Comparison of ENCODE assay signal across 5 cellular contexts in the genomic region with DNA sequence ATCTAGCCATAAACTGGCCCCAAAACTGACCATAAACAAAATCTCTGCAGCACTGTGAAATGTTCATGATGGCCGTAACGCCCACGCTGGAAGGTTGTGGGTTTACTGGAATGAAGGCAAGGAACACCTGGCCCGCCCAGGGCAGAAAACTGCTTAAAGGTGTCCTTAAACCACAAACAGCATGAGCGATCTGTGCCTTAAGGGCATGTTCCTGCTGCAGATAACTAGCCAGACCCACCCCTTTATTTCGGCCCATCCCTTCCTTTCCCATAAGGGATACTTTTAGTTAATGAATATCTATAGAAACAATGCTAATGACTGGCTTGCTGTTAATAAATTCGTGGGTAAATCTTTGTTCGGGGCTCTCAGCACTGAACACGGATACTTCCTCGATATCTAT. TPM values are rescaled to one million over a fixed set of nuclear protein-coding genes. Genes with fewer than 3 reads are reported as not detected.
DNase-seq lines count a peak whose midpoint lies in the region; ATAC-seq, FAIRE-seq and TF ChIP-seq lines count a peak whose summit lies in the region.
"Not testable (repeated sequence)": the region's sequence is repeated elsewhere in the genome, so short reads cannot be mapped to it uniquely, and the experiment has no call there.

No MANE protein-coding gene starts in this region.

- peaks cover 79% of the 10 kb centered on the region for H3K4me1 Mint-ChIP-seq in progenitor cell of endocrine pancreas (ENCODE audit: low read depth)

- not testable (repeated sequence) for H3K9me3 Mint-ChIP-seq in progenitor cell of endocrine pancreas (ENCODE audit: low read depth)

- peaks cover 12% of the 10 kb centered on the region for H3K36me3 Mint-ChIP-seq in progenitor cell of endocrine pancreas (ENCODE audit: insufficient read depth)

- H3K27ac Mint-ChIP-seq in progenitor cell of endocrine pancreas, result peak overlapping the region; percentile 44

- H3K4me3 ChIP-seq in mammary epithelial cell (replicated peaks in 1 of 3; ENCODE audit: insufficient read depth in 1 of 3, low read depth in 2 of 3, low read length in 3 of 3); epithelial cell of esophagus (ENCODE audit: low read length); HepG2 (replicated peaks in 1 of 3; ENCODE audit: insufficient read depth in 1 of 3, low read depth in 2 of 3, low read length in 3 of 3): not testable (repeated sequence)
- peak overlapping the region in 1 of 2 donors; percentile 32 for H3K4me3 ChIP-seq in small intestine (ENCODE audit: low read depth in 1 of 2, low read length in 2 of 2)

- POLR2A ChIA-PET in HepG2 (lab: Yijun Ruan, JAX), result interaction anchor here (1.3 kb wide), 1 partner anchor 18 kb away, joined by 3 read pairs; the partner anchor contains the start of gene UTP14C

- not testable (repeated sequence) for H3K9me3 ChIP-seq in mammary epithelial cell (replicated peaks; ENCODE audit: insufficient read depth, low read length); HepG2 (ENCODE audit: low read length); small intestine (ENCODE audit: control insufficient read depth, low read depth)

- peak; percentile 65 for DNase-seq in mammary epithelial cell
- DNase-seq in epithelial cell of esophagus (ENCODE audit: low read depth), result peak; percentile 18
- DNase-seq in HepG2 (ENCODE audit: low spot score); progenitor cell of endocrine pancreas (ENCODE audit: low spot score, unreplicated experiment): not testable (repeated sequence)
- peak; percentile 56 for DNase-seq in small intestine

- CTCF ChIA-PET in mammary epithelial cell (lab: Charles Lee; ENCODE audit: low non-redundant PET); HepG2 (lab: Yijun Ruan, JAX; ENCODE audit: low intra/inter-chr PET ratio, low total read pairs): not testable (repeated sequence)

- intact Hi-C loops in mammary epithelial cell (cut with micrococcal nuclease); HepG2 (cut with micrococcal nuclease; ENCODE audit: unreplicated experiment): not testable (repeated sequence)

- 28% methylated on average over 9 of the region's 10 CpGs for WGBS in mammary epithelial cell (ENCODE audit: low coverage, missing lambda C conversion rate)
- 96% methylated on average over 10 of the region's 10 CpGs for WGBS in HepG2 (ENCODE audit: low lambda C conversion rate)
- 54 to 75% (median 62%) methylated on average over 10 of the region's 10 CpGs for WGBS in small intestine, 3 donors

- not testable (repeated sequence) for ATAC-seq in HepG2

- H3K9ac ChIP-seq in mammary epithelial cell (ENCODE audit: insufficient read depth, low read length); HepG2 (ENCODE audit: insufficient read depth, low read depth, low read length): not testable (repeated sequence)

- dilution Hi-C loops in mammary epithelial cell (cut with HindIII; ENCODE audit: low sequenced_read_pairs), result not testable (repeated sequence)

- H3K36me3 ChIP-seq in mammary epithelial cell (ENCODE audit: insufficient read depth, low read length); HepG2 (replicated peaks in 1 of 2; ENCODE audit: control insufficient read depth in 1 of 2, insufficient read depth in 2 of 2, low read length in 2 of 2); small intestine (ENCODE audit: control insufficient read depth in 2 of 2, insufficient read depth in 2 of 2, low read length in 2 of 2): not testable (repeated sequence)

- not testable (repeated sequence) for H3K27me3 ChIP-seq in mammary epithelial cell (ENCODE audit: insufficient read depth, low read length); HepG2 (ENCODE audit: control insufficient read depth in 1 of 2, insufficient read depth in 2 of 2, low read length in 2 of 2); small intestine (ENCODE audit: control insufficient read depth in 2 of 2, insufficient read depth in 2 of 2, low read length in 2 of 2)

- not testable (repeated sequence) for TF ChIP-seq CTCF in mammary epithelial cell (conservative IDR thresholded peaks at IDR 0.05 in 1 of 2, IDR thresholded peaks at IDR 0.05 in 1 of 2; ENCODE audit: extremely low read depth in 1 of 2, insufficient read depth in 1 of 2, low read depth in 1 of 2, low read length in 2 of 2); epithelial cell of esophagus (IDR thresholded peaks at IDR 0.05; ENCODE audit: insufficient read depth, low read depth, low read length, missing control alignments); HepG2 (CRISPR knock-in tag; IDR thresholded peaks at IDR 0.05); progenitor cell of endocrine pancreas (IDR thresholded peaks at IDR 0.05; ENCODE audit: unreplicated experiment)

- not testable (repeated sequence) for H3K4me2 ChIP-seq in mammary epithelial cell (ENCODE audit: insufficient read depth, low read depth, low read length)
- peak overlapping the region; percentile 13; the same call in 1 of the 2 replicates for H3K4me2 ChIP-seq in HepG2 (ENCODE audit: low read depth, low read length)

- not testable (repeated sequence) for H3K27ac ChIP-seq in mammary epithelial cell (ENCODE audit: insufficient read depth, low read depth, low read length); HepG2 (ENCODE audit: extremely low read length, insufficient read depth, low read length)
- peak overlapping the region; percentile 52 to 65 for H3K27ac ChIP-seq in small intestine (ENCODE audit: low read depth in 1 of 2, low read length in 1 of 2)

- TF ChIP-seq EP300 in HepG2 (IDR thresholded peaks at IDR 0.05; ENCODE audit: low read depth in 2 of 2, low read length in 2 of 2); HepG2 (CRISPR knock-in tag; IDR thresholded peaks at IDR 0.05; ENCODE audit: borderline replicate concordance): not testable (repeated sequence)

- H3K27me3 Mint-ChIP-seq in progenitor cell of endocrine pancreas, result not testable (repeated sequence)

- H3K4me3 Mint-ChIP-seq in progenitor cell of endocrine pancreas (ENCODE audit: low read depth), result not testable (repeated sequence)

- H3K79me2 ChIP-seq in mammary epithelial cell (ENCODE audit: insufficient read depth, low read length), result not testable (repeated sequence)
- peaks cover 96% of the 10 kb centered on the region for H3K79me2 ChIP-seq in HepG2 (ENCODE audit: insufficient read depth, low read length)

- not testable (repeated sequence) for FAIRE-seq in HepG2 (lab: Jason Lieb, UNC); small intestine (lab: Jason Lieb, UNC)

- BruUV-seq in mammary epithelial cell (replicated peaks; lab: Mats Ljungman, UMichigan); HepG2 (replicated peaks; lab: Mats Ljungman, UMichigan): not testable (repeated sequence)

- not testable (repeated sequence) for TF ChIP-seq RAD21 in HepG2 (CRISPR knock-in tag; IDR thresholded peaks at IDR 0.05)

- in situ Hi-C loops in mammary epithelial cell (cut with MboI; ENCODE audit: low sequenced_read_pairs in 2 of 2) (loop anchor here in 1 of 2 donors (10.0 to 25.0 kb wide), 2 partner anchors 119 to 456 kb away; partner anchors contain the start of genes CKAP2, NEK5 and VPS36), HepG2 (cut with HindIII; ENCODE audit: extremely low pct_ligation_motif_present, low pct_unique_long_range_greater_than_20kb) (loop anchor here (25.0 kb wide), 1 partner anchor 456 kb away; the partner anchor contains the start of genes CKAP2 and VPS36)

- not testable (repeated sequence) for H2AFZ ChIP-seq in mammary epithelial cell (ENCODE audit: low read depth, low read length); HepG2 (ENCODE audit: low read length)

- not testable (repeated sequence) for TF ChIP-seq POLR2A in HepG2 (IDR thresholded peaks at IDR 0.05; ENCODE audit: insufficient read depth in 1 of 2, low read depth in 2 of 2, low read length in 2 of 2)

- not testable (repeated sequence) for H4K20me1 ChIP-seq in mammary epithelial cell (ENCODE audit: insufficient read depth, low read length)
- peaks cover 37% of the 10 kb centered on the region for H4K20me1 ChIP-seq in HepG2 (ENCODE audit: insufficient read depth, low read length)

- H3K4me1 ChIP-seq in mammary epithelial cell (ENCODE audit: insufficient read depth, low read length) (peaks cover 21% of the 10 kb centered on the region), HepG2 (ENCODE audit: insufficient read depth, low read length) (peaks cover 91% of the 10 kb centered on the region)
- H3K4me1 ChIP-seq in small intestine (ENCODE audit: control insufficient read depth in 2 of 2, insufficient read depth in 1 of 2, low read depth in 1 of 2, low read length in 1 of 2), result not testable (repeated sequence)

RNA-seq across cellular contexts. Expression of gene ATP7B, which starts 5.4 kb away (rescaled TPM):
- total RNA-seq in mammary epithelial cell (10 to 100 TPM; 11.5 to 12.5 TPM), HepG2 (2016; rRNA removed; fragmentation: Illumina TruSeq; extraction: Trizol) (39.6 and 57.4 TPM in 2 replicates), progenitor cell of endocrine pancreas (59.4 and 63.2 TPM in 2 replicates)
- polyA plus RNA-seq in mammary epithelial cell (5.8 TPM), HepG2 (2011; rRNA removed) (31.8 and 42.1 TPM in 2 replicates), small intestine (10 to 100 TPM in 2 of 3 donors, 1 to 10 TPM in 1; 8.1 to 16.1 (median 10.8) TPM)
- polyA minus RNA-seq in mammary epithelial cell, result 16.6 TPM
- 10.1 and 11.9 TPM in 2 replicates for total RNA-seq in HepG2 (2016; cell fraction: cytosol; rRNA removed; fragmentation: Illumina TruSeq; extraction: Trizol; ENCODE audit: low read depth)
- total RNA-seq in HepG2 (2016; cell fraction: insoluble cytoplasmic fraction; rRNA removed; fragmentation: Illumina TruSeq; extraction: Trizol), result 33.4 and 54.9 TPM in 2 replicates
- 16.7 and 17.9 TPM in 2 replicates for total RNA-seq in HepG2 (2016; cell fraction: membrane; rRNA removed; fragmentation: Illumina TruSeq; extraction: Trizol)
- 94.0 and 111 TPM in 2 replicates for total RNA-seq in HepG2 (2016; cell fraction: nucleus; rRNA removed; fragmentation: Illumina TruSeq; extraction: Trizol)
- 20.2 and 23.3 TPM in 2 replicates for polyA plus RNA-seq in HepG2 (2011; cell fraction: cytosol; rRNA removed)
- polyA plus RNA-seq in HepG2 (2011; cell fraction: nucleus; rRNA removed), result 94.2 and 94.4 TPM in 2 replicates
- polyA plus RNA-seq in HepG2 (2012), result 25.2 and 29.1 TPM in 2 replicates
- 2.3 and 2.5 TPM in 2 replicates for polyA plus RNA-seq in HepG2 (2016; cell fraction: cytosol; fragmentation: Illumina TruSeq; extraction: Trizol; ENCODE audit: low read depth)
- polyA plus RNA-seq in HepG2 (2016; cell fraction: insoluble cytoplasmic fraction; fragmentation: Illumina TruSeq; extraction: Trizol; ENCODE audit: low read depth), result 19.5 and 23.2 TPM in 2 replicates
- 4.8 and 6.1 TPM in 2 replicates for polyA plus RNA-seq in HepG2 (2016; cell fraction: membrane; fragmentation: Illumina TruSeq; extraction: Trizol; ENCODE audit: low read depth)
- 81.9 and 85.2 TPM in 2 replicates for polyA plus RNA-seq in HepG2 (2016; cell fraction: nucleus; fragmentation: Illumina TruSeq; extraction: Trizol; ENCODE audit: insufficient read depth, low read depth)
- 4.3 and 98.2 TPM in 2 replicates for polyA minus RNA-seq in HepG2 (2011; rRNA and poly(A)+ RNA removed; ENCODE audit: low replicate concordance)
- polyA minus RNA-seq in HepG2 (2011; cell fraction: cytosol; rRNA and poly(A)+ RNA removed), result 26.0 and 31.1 TPM in 2 replicates
- 161 and 194 TPM in 2 replicates for polyA minus RNA-seq in HepG2 (2011; cell fraction: nucleus; rRNA and poly(A)+ RNA removed)

RNA-seq across cellular contexts. Expression of gene ALG11, which starts 6.4 kb away (rescaled TPM):
- total RNA-seq in mammary epithelial cell, result 10 to 100 TPM; 19.5 to 29.4 TPM
- 6.1 TPM for polyA plus RNA-seq in mammary epithelial cell
- polyA minus RNA-seq in mammary epithelial cell, result 23.9 TPM
- total RNA-seq in HepG2 (2016; rRNA removed; fragmentation: Illumina TruSeq; extraction: Trizol), result 25.4 and 27.9 TPM in 2 replicates
- 3.5 and 4.5 TPM in 2 replicates for total RNA-seq in HepG2 (2016; cell fraction: cytosol; rRNA removed; fragmentation: Illumina TruSeq; extraction: Trizol; ENCODE audit: low read depth)
- 21.3 and 28.9 TPM in 2 replicates for total RNA-seq in HepG2 (2016; cell fraction: insoluble cytoplasmic fraction; rRNA removed; fragmentation: Illumina TruSeq; extraction: Trizol)
- total RNA-seq in HepG2 (2016; cell fraction: membrane; rRNA removed; fragmentation: Illumina TruSeq; extraction: Trizol), result 7.5 and 8.2 TPM in 2 replicates
- 38.9 and 48.6 TPM in 2 replicates for total RNA-seq in HepG2 (2016; cell fraction: nucleus; rRNA removed; fragmentation: Illumina TruSeq; extraction: Trizol)
- 12.0 and 14.7 TPM in 2 replicates for polyA plus RNA-seq in HepG2 (2011; rRNA removed)
- 5.7 and 9.7 TPM in 2 replicates for polyA plus RNA-seq in HepG2 (2011; cell fraction: cytosol; rRNA removed)
- 10.5 and 11.6 TPM in 2 replicates for polyA plus RNA-seq in HepG2 (2011; cell fraction: nucleus; rRNA removed)
- polyA plus RNA-seq in HepG2 (2012), result 24.5 and 36.1 TPM in 2 replicates
- polyA plus RNA-seq in HepG2 (2016; cell fraction: cytosol; fragmentation: Illumina TruSeq; extraction: Trizol; ENCODE audit: low read depth), result 3.2 and 4.3 TPM in 2 replicates
- polyA plus RNA-seq in HepG2 (2016; cell fraction: insoluble cytoplasmic fraction; fragmentation: Illumina TruSeq; extraction: Trizol; ENCODE audit: low read depth), result 13.7 and 16.7 TPM in 2 replicates
- polyA plus RNA-seq in HepG2 (2016; cell fraction: membrane; fragmentation: Illumina TruSeq; extraction: Trizol; ENCODE audit: low read depth), result 4.4 and 4.9 TPM in 2 replicates
- 43.5 and 45.8 TPM in 2 replicates for polyA plus RNA-seq in HepG2 (2016; cell fraction: nucleus; fragmentation: Illumina TruSeq; extraction: Trizol; ENCODE audit: insufficient read depth, low read depth)
- 5.8 and 14.8 TPM in 2 replicates for polyA minus RNA-seq in HepG2 (2011; rRNA and poly(A)+ RNA removed; ENCODE audit: low replicate concordance)
- polyA minus RNA-seq in HepG2 (2011; cell fraction: cytosol; rRNA and poly(A)+ RNA removed), result 14.0 and 18.1 TPM in 2 replicates
- 39.9 and 41.6 TPM in 2 replicates for polyA minus RNA-seq in HepG2 (2011; cell fraction: nucleus; rRNA and poly(A)+ RNA removed)
- total RNA-seq in progenitor cell of endocrine pancreas, result 39.4 and 45.1 TPM in 2 replicates
- polyA plus RNA-seq in small intestine, result 1 to 10 TPM; 1.4 to 7.7 (median 2.2) TPM

RNA-seq across cellular contexts. Expression of gene UTP14C, which starts 18.6 kb away (rescaled TPM):
- 10 to 100 TPM; 12.0 to 12.2 TPM for total RNA-seq in mammary epithelial cell
- 7.1 TPM for polyA plus RNA-seq in mammary epithelial cell
- 8.2 TPM for polyA minus RNA-seq in mammary epithelial cell
- total RNA-seq in HepG2 (2016; rRNA removed; fragmentation: Illumina TruSeq; extraction: Trizol), result 11.0 and 12.2 TPM in 2 replicates
- 0.71 and 0.88 TPM in 2 replicates for total RNA-seq in HepG2 (2016; cell fraction: cytosol; rRNA removed; fragmentation: Illumina TruSeq; extraction: Trizol; ENCODE audit: low read depth)
- total RNA-seq in HepG2 (2016; cell fraction: insoluble cytoplasmic fraction; rRNA removed; fragmentation: Illumina TruSeq; extraction: Trizol), result 10.2 and 12.1 TPM in 2 replicates
- 4.4 and 4.7 TPM in 2 replicates for total RNA-seq in HepG2 (2016; cell fraction: membrane; rRNA removed; fragmentation: Illumina TruSeq; extraction: Trizol)
- 13.5 and 14.9 TPM in 2 replicates for total RNA-seq in HepG2 (2016; cell fraction: nucleus; rRNA removed; fragmentation: Illumina TruSeq; extraction: Trizol)
- 7.0 and 8.8 TPM in 2 replicates for polyA plus RNA-seq in HepG2 (2011; rRNA removed)
- 4.3 and 6.8 TPM in 2 replicates for polyA plus RNA-seq in HepG2 (2011; cell fraction: cytosol; rRNA removed)
- 2.9 and 3.7 TPM in 2 replicates for polyA plus RNA-seq in HepG2 (2011; cell fraction: nucleus; rRNA removed)
- 7.5 and 9.1 TPM in 2 replicates for polyA plus RNA-seq in HepG2 (2012)
- polyA plus RNA-seq in HepG2 (2016; cell fraction: cytosol; fragmentation: Illumina TruSeq; extraction: Trizol; ENCODE audit: low read depth), result 0.44 and 0.53 TPM in 2 replicates
- 7.8 and 8.1 TPM in 2 replicates for polyA plus RNA-seq in HepG2 (2016; cell fraction: insoluble cytoplasmic fraction; fragmentation: Illumina TruSeq; extraction: Trizol; ENCODE audit: low read depth)
- polyA plus RNA-seq in HepG2 (2016; cell fraction: membrane; fragmentation: Illumina TruSeq; extraction: Trizol; ENCODE audit: low read depth), result 1.1 and 1.5 TPM in 2 replicates
- polyA plus RNA-seq in HepG2 (2016; cell fraction: nucleus; fragmentation: Illumina TruSeq; extraction: Trizol; ENCODE audit: insufficient read depth, low read depth), result 12.9 and 16.2 TPM in 2 replicates
- 4.6 and 7.0 TPM in 2 replicates for polyA minus RNA-seq in HepG2 (2011; rRNA and poly(A)+ RNA removed; ENCODE audit: low replicate concordance)
- polyA minus RNA-seq in HepG2 (2011; cell fraction: cytosol; rRNA and poly(A)+ RNA removed), result 8.8 and 10.3 TPM in 2 replicates
- polyA minus RNA-seq in HepG2 (2011; cell fraction: nucleus; rRNA and poly(A)+ RNA removed), result 10.0 and 14.9 TPM in 2 replicates
- total RNA-seq in progenitor cell of endocrine pancreas, result 22.6 and 23.5 TPM in 2 replicates
- 1 to 10 TPM; 2.2 to 9.0 (median 2.2) TPM for polyA plus RNA-seq in small intestine
